Comparison of ENCODE assay signal across 8 cellular contexts in genomic region chr4:184474261-184475095, GRCh38. TPM values are rescaled to one million over a fixed set of nuclear protein-coding genes. Genes with fewer than 3 reads are reported as not detected.
DNase-seq lines count a peak whose midpoint lies in the region; ATAC-seq and TF ChIP-seq lines count a peak whose summit lies in the region.

Gene IRF2 (minus strand): TSS chr4:184474550. CDS start chr4:184429064, 45,486 bp downstream.

- H3K27me3 ChIP-seq in mucosa of rectum (ENCODE audit: control insufficient read depth in 2 of 2, insufficient read depth in 2 of 2, low read length in 2 of 2) = no peaks in the 10 kb centered on the region

- H3K36me3 ChIP-seq in mucosa of rectum (ENCODE audit: control insufficient read depth in 2 of 2, insufficient read depth in 2 of 2, low read length in 2 of 2) = no peaks in the 10 kb centered on the region

- TF ChIP-seq POLR2A in erythroblast (IDR thresholded peaks at IDR 0.05; ENCODE audit: low read length) = peak; percentile 85

- H3K4me3 Mint-ChIP-seq in activated T-cell treated with anti-CD3 and anti-CD28 coated beads, Interleukin-2, amount 50 U/mL, for 24 hours = peak within 1 kb of the TSS; percentile 99

- H3K9me3 ChIP-seq in mucosa of rectum (ENCODE audit: control insufficient read depth in 2 of 2, low read length in 2 of 2) = no peaks in the 10 kb centered on the region

- peak within 1 kb of the TSS; percentile 99 for H3K27ac Mint-ChIP-seq in activated T-cell treated with anti-CD3 and anti-CD28 coated beads, Interleukin-2, amount 50 U/mL, for 24 hours

- H3K4me1 ChIP-seq in mucosa of rectum (ENCODE audit: control insufficient read depth in 2 of 2, insufficient read depth in 2 of 2, low read length in 2 of 2) = peaks cover 25 to 37% of the 10 kb centered on the region in 2 donors

- H3K9ac ChIP-seq in mucosa of rectum (ENCODE audit: low read depth in 1 of 2, low read length in 2 of 2) = peak within 1 kb of the TSS; percentile 98 to 100

- peak; percentile 95 for DNase-seq in DMS153 treated with DMSO at 0.1 percent for 48 hours (lab: John Stamatoyannopoulos, UW; ENCODE audit: unreplicated experiment)
- DNase-seq in Jurkat, Clone E6-1 (ENCODE audit: low read depth, low spot score) = peak; percentile 96
- peak; percentile 94 for DNase-seq in activated T-cell treated with anti-CD3 and anti-CD28 coated beads, Interleukin-2, amount 50 U/mL, for 24 hours
- peak; percentile 97 to 99 for DNase-seq in erythroblast (lab: John Stamatoyannopoulos, UW)
- DNase-seq in stimulated activated CD8-positive, alpha-beta memory T cell treated with anti-CD3 and anti-CD28 coated beads, Interleukin-4, amount 100 ng/mL, for 4 hours (ENCODE audit: low read depth in 2 of 2, low spot score in 1 of 2) = peak; percentile 88 to 93

- peaks cover 2% of the 10 kb centered on the region for H3K9me3 Mint-ChIP-seq in activated T-cell treated with anti-CD3 and anti-CD28 coated beads, Interleukin-2, amount 50 U/mL, for 24 hours

- ATAC-seq in GM21717 (IDR thresholded peaks at IDR 0.05; ENCODE audit: unreplicated experiment) = peak; percentile 60

- H3K27ac ChIP-seq in mucosa of rectum (ENCODE audit: low read depth in 2 of 2, low read length in 2 of 2) = peak within 1 kb of the TSS; percentile 98 to 99

- peak within 1 kb of the TSS; percentile 96 for H3K4me3 ChIP-seq in Jurkat, Clone E6-1 (ENCODE audit: low read length)
- H3K4me3 ChIP-seq in mucosa of rectum (ENCODE audit: low read length in 2 of 2) = peak within 1 kb of the TSS; percentile 98 to 99

- H3K36me3 Mint-ChIP-seq in activated T-cell treated with anti-CD3 and anti-CD28 coated beads, Interleukin-2, amount 50 U/mL, for 24 hours (ENCODE audit: low read depth) = peaks cover 57% of the 10 kb centered on the region

- peaks cover 63% of the 10 kb centered on the region for H3K4me1 Mint-ChIP-seq in activated T-cell treated with anti-CD3 and anti-CD28 coated beads, Interleukin-2, amount 50 U/mL, for 24 hours (ENCODE audit: low read depth)

- H3K27me3 Mint-ChIP-seq in activated T-cell treated with anti-CD3 and anti-CD28 coated beads, Interleukin-2, amount 50 U/mL, for 24 hours = no peaks in the 10 kb centered on the region

TF ChIP-seq in PFSK-1, 5 proteins besides CTCF, POLR2A, EP300 and RAD21:
- TF ChIP-seq TAF1 (IDR thresholded peaks at IDR 0.05; ENCODE audit: borderline replicate concordance, insufficient read depth, low read length) (peak; percentile 70; the same call in 1 of the 2 replicates), SIN3A (IDR thresholded peaks at IDR 0.05; ENCODE audit: borderline replicate concordance, insufficient read depth, low read length) (peak; percentile 21; the same call in 1 of the 2 replicates), POLR2AphosphoS5 (IDR thresholded peaks at IDR 0.05; ENCODE audit: low read depth, low read length) (peak; percentile 75), FOXP2 (optimal IDR thresholded peaks at IDR 0.05; ENCODE audit: borderline replicate concordance, extremely low read depth, extremely low read length, insufficient read depth) (peak; percentile 72)
- TF ChIP-seq, protein P1, sequence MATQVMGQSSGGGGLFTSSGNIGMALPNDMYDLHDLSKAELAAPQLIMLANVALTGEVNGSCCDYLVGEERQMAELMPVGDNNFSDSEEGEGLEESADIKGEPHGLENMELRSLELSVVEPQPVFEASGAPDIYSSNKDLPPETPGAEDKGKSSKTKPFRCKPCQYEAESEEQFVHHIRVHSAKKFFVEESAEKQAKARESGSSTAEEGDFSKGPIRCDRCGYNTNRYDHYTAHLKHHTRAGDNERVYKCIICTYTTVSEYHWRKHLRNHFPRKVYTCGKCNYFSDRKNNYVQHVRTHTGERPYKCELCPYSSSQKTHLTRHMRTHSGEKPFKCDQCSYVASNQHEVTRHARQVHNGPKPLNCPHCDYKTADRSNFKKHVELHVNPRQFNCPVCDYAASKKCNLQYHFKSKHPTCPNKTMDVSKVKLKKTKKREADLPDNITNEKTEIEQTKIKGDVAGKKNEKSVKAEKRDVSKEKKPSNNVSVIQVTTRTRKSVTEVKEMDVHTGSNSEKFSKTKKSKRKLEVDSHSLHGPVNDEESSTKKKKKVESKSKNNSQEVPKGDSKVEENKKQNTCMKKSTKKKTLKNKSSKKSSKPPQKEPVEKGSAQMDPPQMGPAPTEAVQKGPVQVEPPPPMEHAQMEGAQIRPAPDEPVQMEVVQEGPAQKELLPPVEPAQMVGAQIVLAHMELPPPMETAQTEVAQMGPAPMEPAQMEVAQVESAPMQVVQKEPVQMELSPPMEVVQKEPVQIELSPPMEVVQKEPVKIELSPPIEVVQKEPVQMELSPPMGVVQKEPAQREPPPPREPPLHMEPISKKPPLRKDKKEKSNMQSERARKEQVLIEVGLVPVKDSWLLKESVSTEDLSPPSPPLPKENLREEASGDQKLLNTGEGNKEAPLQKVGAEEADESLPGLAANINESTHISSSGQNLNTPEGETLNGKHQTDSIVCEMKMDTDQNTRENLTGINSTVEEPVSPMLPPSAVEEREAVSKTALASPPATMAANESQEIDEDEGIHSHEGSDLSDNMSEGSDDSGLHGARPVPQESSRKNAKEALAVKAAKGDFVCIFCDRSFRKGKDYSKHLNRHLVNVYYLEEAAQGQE (IDR thresholded peaks at IDR 0.05; ENCODE audit: insufficient read depth in 1 of 2, low read depth in 2 of 2, low read length in 2 of 2) = 0 out of 4 replicates have a peak, but pooled peaks of 1 of the 2 experiments have one; percentile 25

RNA-seq across cellular contexts. Expression of gene IRF2, which starts in this region (rescaled TPM):
- 40.7 TPM for polyA plus RNA-seq in Jurkat, Clone E6-1 (2012; ENCODE audit: insufficient read depth, insufficient read length)
- polyA plus RNA-seq in PFSK-1 (2012; ENCODE audit: insufficient read length, low read depth) = 19.0 TPM

Comparison
In these comparisons a context has a peak if more than half of its experiments do, and no peak if none do; other contexts are left out.
1. Peak in every context shown above with its lines: DNase-seq, ATAC-seq, H3K4me3 ChIP-seq and H3K27ac ChIP-seq.